8 cellular contexts compared by ENCODE assay signal in the genomic region with DNA sequence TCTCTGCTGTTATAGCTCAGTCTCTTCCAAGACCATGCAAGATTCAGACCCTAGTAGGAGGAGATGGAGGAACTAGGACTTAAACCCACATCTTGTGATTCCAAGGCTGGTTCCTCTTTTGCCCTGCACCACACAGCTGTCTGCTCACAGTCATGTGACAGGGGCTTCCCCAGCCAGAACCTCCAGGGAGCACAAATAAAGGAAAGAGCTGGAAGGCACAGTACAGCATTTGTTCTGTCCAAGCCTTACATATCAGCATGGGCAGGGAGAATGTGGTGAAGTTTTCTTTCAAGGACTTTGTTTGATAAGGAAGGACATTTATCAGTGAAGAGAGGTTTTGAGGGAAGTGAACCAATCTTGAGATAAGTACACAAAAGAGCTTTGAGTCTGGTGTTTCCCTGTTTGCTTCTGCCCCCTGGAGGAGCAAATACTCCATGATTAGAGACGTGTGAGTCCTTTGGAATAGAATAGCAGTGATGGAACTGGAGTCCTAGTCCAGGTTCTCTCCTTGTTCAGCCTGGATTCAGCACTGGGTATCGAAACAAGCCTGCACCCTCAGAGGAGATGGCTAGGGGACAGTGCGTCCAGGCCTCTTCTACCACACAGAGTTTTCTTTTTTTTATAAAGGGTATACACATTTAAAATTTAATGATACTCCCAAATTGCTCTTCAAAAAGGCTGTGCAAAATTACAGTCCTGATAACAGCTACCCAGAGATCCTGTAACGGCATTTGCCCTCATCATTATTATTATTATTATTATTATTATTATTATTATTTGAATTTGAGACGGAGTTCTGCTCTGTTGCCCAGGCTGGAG. TPM values are rescaled to one million over a fixed set of nuclear protein-coding genes. Genes with fewer than 3 reads are reported as not detected.
A peak's percentile ranks its signal among the peaks of the same experiment; 100 is the strongest.
DNase-seq lines count a peak whose midpoint lies in the region; ATAC-seq and TF ChIP-seq lines count a peak whose summit lies in the region.

No MANE protein-coding gene starts in this region.

- peaks cover 14% of the 10 kb centered on the region for H3K4me1 Mint-ChIP-seq in GM23338

- H3K4me1 ChIP-seq in GM23338 (ENCODE audit: insufficient read depth): peaks cover 11% of the 10 kb centered on the region
- H3K4me1 ChIP-seq in right atrium auricular region: peaks cover 0 to 40% of the 10 kb centered on the region in 2 donors

- H4K20me1 ChIP-seq in GM23338 (replicated peaks; ENCODE audit: insufficient read depth): no peaks in the 10 kb centered on the region

- peak; percentile 14 for DNase-seq in activated T-cell treated with anti-CD3 and anti-CD28 coated beads for 24 hours (ENCODE audit: low read depth)
- no peak for DNase-seq in activated T-cell treated with anti-CD3 and anti-CD28 coated beads, Interleukin-2, amount 50 U/mL, for 48 hours
- DNase-seq in GM23338 (ENCODE audit: low spot score): peak; percentile 87
- DNase-seq in KG1 (lab: John Stamatoyannopoulos, UW): peak; percentile 39
- DNase-seq in SHP77 (lab: John Stamatoyannopoulos, UW): peak; percentile 43 to 60
- peak in 52 of 58 donors; percentile 15 to 94 (median 66) for DNase-seq in anterior cingulate cortex (lab: John Stamatoyannopoulos, UW)
- DNase-seq in right atrium auricular region (ENCODE audit: low spot score): peak; percentile 76
- peak; percentile 85 for DNase-seq in putamen (ENCODE audit: low spot score)

- TF ChIP-seq CTCF in GM23338 (conservative IDR thresholded peaks at IDR 0.05; ENCODE audit: low read depth in 2 of 2) (peak; percentile 85 to 89), right atrium auricular region (IDR thresholded peaks at IDR 0.05) (peak in 1 of 2 donors; percentile 72)

- H3K4me3 Mint-ChIP-seq in GM23338: no peak overlapping the region

- H2AFZ ChIP-seq in GM23338: peak overlapping the region; percentile 70

- H3K27me3 ChIP-seq in GM23338 (ENCODE audit: insufficient read depth): no peaks in the 10 kb centered on the region
- H3K27me3 ChIP-seq in right atrium auricular region: no peaks in the 10 kb centered on the region

- no peaks in the 10 kb centered on the region for H3K9me3 Mint-ChIP-seq in GM23338

- H3K27ac Mint-ChIP-seq in GM23338: peak overlapping the region; percentile 76; the same call in 1 of the 2 replicates

- H3K36me3 ChIP-seq in GM23338 (ENCODE audit: insufficient read depth) (no peaks in the 10 kb centered on the region), right atrium auricular region (peaks cover 98% of the 10 kb centered on the region)

- no peaks in the 10 kb centered on the region for H3K79me2 ChIP-seq in GM23338 (replicated peaks; ENCODE audit: insufficient read depth)

- H3K9me3 ChIP-seq in right atrium auricular region: no peaks in the 10 kb centered on the region

- peaks cover 7% of the 10 kb centered on the region for H3K27me3 Mint-ChIP-seq in GM23338 (ENCODE audit: insufficient read depth, low read depth, poor library complexity)

- ATAC-seq in GM23338: peak; percentile 97

- H3K9me2 ChIP-seq in GM23338 (ENCODE audit: insufficient read depth): no peaks in the 10 kb centered on the region

- no peaks in the 10 kb centered on the region; the same call in 1 of the 3 replicates for H3K36me3 Mint-ChIP-seq in GM23338 (ENCODE audit: low read depth)

- no peak overlapping the region for H3K4me3 ChIP-seq in GM23338
- H3K4me3 ChIP-seq in right atrium auricular region: no peak overlapping the region

- H3K27ac ChIP-seq in GM23338 (ENCODE audit: low read depth) (no peak overlapping the region), right atrium auricular region (peak overlapping the region; percentile 47 to 69)

- H3F3A ChIP-seq in GM23338 (replicated peaks; ENCODE audit: low read depth): no peaks in the 10 kb centered on the region

- H3K4me2 ChIP-seq in GM23338: no peak overlapping the region

TF ChIP-seq in GM23338, 12 proteins besides CTCF, POLR2A, EP300 and RAD21 (continues in another document):
- TF ChIP-seq, protein P1, sequence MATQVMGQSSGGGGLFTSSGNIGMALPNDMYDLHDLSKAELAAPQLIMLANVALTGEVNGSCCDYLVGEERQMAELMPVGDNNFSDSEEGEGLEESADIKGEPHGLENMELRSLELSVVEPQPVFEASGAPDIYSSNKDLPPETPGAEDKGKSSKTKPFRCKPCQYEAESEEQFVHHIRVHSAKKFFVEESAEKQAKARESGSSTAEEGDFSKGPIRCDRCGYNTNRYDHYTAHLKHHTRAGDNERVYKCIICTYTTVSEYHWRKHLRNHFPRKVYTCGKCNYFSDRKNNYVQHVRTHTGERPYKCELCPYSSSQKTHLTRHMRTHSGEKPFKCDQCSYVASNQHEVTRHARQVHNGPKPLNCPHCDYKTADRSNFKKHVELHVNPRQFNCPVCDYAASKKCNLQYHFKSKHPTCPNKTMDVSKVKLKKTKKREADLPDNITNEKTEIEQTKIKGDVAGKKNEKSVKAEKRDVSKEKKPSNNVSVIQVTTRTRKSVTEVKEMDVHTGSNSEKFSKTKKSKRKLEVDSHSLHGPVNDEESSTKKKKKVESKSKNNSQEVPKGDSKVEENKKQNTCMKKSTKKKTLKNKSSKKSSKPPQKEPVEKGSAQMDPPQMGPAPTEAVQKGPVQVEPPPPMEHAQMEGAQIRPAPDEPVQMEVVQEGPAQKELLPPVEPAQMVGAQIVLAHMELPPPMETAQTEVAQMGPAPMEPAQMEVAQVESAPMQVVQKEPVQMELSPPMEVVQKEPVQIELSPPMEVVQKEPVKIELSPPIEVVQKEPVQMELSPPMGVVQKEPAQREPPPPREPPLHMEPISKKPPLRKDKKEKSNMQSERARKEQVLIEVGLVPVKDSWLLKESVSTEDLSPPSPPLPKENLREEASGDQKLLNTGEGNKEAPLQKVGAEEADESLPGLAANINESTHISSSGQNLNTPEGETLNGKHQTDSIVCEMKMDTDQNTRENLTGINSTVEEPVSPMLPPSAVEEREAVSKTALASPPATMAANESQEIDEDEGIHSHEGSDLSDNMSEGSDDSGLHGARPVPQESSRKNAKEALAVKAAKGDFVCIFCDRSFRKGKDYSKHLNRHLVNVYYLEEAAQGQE (IDR thresholded peaks at IDR 0.05; ENCODE audit: unreplicated experiment): no peak
- no peak for TF ChIP-seq JUNB (IDR thresholded peaks at IDR 0.05; ENCODE audit: unreplicated experiment)
- TF ChIP-seq, protein P2, sequence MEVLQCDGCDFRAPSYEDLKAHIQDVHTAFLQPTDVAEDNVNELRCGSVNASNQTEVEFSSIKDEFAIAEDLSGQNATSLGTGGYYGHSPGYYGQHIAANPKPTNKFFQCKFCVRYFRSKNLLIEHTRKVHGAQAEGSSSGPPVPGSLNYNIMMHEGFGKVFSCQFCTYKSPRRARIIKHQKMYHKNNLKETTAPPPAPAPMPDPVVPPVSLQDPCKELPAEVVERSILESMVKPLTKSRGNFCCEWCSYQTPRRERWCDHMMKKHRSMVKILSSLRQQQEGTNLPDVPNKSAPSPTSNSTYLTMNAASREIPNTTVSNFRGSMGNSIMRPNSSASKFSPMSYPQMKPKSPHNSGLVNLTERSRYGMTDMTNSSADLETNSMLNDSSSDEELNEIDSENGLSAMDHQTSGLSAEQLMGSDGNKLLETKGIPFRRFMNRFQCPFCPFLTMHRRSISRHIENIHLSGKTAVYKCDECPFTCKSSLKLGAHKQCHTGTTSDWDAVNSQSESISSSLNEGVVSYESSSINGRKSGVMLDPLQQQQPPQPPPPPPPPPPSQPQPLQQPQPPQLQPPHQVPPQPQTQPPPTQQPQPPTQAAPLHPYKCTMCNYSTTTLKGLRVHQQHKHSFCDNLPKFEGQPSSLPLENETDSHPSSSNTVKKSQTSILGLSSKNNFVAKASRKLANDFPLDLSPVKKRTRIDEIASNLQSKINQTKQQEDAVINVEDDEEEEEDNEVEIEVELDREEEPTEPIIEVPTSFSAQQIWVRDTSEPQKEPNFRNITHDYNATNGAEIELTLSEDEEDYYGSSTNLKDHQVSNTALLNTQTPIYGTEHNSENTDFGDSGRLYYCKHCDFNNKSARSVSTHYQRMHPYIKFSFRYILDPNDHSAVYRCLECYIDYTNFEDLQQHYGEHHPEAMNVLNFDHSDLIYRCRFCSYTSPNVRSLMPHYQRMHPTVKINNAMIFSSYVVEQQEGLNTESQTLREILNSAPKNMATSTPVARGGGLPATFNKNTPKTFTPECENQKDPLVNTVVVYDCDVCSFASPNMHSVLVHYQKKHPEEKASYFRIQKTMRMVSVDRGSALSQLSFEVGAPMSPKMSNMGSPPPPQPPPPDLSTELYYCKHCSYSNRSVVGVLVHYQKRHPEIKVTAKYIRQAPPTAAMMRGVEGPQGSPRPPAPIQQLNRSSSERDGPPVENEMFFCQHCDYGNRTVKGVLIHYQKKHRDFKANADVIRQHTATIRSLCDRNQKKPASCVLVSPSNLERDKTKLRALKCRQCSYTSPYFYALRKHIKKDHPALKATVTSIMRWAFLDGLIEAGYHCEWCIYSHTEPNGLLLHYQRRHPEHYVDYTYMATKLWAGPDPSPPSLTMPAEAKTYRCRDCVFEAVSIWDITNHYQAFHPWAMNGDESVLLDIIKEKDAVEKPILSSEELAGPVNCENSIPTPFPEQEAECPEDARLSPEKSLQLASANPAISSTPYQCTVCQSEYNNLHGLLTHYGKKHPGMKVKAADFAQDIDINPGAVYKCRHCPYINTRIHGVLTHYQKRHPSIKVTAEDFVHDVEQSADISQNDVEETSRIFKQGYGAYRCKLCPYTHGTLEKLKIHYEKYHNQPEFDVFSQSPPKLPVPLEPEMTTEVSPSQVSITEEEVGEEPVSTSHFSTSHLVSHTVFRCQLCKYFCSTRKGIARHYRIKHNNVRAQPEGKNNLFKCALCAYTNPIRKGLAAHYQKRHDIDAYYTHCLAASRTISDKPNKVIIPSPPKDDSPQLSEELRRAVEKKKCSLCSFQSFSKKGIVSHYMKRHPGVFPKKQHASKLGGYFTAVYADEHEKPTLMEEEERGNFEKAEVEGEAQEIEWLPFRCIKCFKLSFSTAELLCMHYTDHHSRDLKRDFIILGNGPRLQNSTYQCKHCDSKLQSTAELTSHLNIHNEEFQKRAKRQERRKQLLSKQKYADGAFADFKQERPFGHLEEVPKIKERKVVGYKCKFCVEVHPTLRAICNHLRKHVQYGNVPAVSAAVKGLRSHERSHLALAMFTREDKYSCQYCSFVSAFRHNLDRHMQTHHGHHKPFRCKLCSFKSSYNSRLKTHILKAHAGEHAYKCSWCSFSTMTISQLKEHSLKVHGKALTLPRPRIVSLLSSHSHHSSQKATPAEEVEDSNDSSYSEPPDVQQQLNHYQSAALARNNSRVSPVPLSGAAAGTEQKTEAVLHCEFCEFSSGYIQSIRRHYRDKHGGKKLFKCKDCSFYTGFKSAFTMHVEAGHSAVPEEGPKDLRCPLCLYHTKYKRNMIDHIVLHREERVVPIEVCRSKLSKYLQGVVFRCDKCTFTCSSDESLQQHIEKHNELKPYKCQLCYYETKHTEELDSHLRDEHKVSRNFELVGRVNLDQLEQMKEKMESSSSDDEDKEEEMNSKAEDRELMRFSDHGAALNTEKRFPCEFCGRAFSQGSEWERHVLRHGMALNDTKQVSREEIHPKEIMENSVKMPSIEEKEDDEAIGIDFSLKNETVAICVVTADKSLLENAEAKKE (CRISPR knock-in tag; IDR thresholded peaks at IDR 0.05): no peak

RNA-seq across cellular contexts. Expression of a gene that starts 24.6 kb away (rescaled TPM):
- 2.9 and 3.5 TPM in 2 replicates for total RNA-seq in GM23338 (2014; rRNA removed; shearing (Covaris generic))
- polyA plus RNA-seq in GM23338 (2016; fragmentation: Nextera tagmentation; extraction: Ambion mirVana): 1.9 and 2.4 TPM in 2 replicates
- 1 to 10 TPM; 3.5 to 6.8 TPM for total RNA-seq in right atrium auricular region

RNA-seq across cellular contexts. Expression of a gene that starts 42.4 kb away (rescaled TPM):
- total RNA-seq in GM23338 (2014; rRNA removed; shearing (Covaris generic)): 15.1 and 16.2 TPM in 2 replicates
- polyA plus RNA-seq in GM23338 (2016; fragmentation: Nextera tagmentation; extraction: Ambion mirVana): 10.0 and 10.1 TPM in 2 replicates
- total RNA-seq in right atrium auricular region: 100 to 1,000 TPM; 154 to 179 TPM

Comparison
In these comparisons a context has a peak if more than half of its experiments do, and no peak if none do; other contexts are left out.
1. DNase-seq: peak in activated T-cell treated with anti-CD3 and anti-CD28 coated beads for 24 hours (single experiment), GM23338 (single experiment), KG1 (single experiment), SHP77 (2 of 2), anterior cingulate cortex (52 of 58), right atrium auricular region (single experiment) and putamen (single experiment); none in activated T-cell treated with anti-CD3 and anti-CD28 coated beads, Interleukin-2, amount 50 U/mL, for 48 hours (0 of 2).